In the genomic region with DNA sequence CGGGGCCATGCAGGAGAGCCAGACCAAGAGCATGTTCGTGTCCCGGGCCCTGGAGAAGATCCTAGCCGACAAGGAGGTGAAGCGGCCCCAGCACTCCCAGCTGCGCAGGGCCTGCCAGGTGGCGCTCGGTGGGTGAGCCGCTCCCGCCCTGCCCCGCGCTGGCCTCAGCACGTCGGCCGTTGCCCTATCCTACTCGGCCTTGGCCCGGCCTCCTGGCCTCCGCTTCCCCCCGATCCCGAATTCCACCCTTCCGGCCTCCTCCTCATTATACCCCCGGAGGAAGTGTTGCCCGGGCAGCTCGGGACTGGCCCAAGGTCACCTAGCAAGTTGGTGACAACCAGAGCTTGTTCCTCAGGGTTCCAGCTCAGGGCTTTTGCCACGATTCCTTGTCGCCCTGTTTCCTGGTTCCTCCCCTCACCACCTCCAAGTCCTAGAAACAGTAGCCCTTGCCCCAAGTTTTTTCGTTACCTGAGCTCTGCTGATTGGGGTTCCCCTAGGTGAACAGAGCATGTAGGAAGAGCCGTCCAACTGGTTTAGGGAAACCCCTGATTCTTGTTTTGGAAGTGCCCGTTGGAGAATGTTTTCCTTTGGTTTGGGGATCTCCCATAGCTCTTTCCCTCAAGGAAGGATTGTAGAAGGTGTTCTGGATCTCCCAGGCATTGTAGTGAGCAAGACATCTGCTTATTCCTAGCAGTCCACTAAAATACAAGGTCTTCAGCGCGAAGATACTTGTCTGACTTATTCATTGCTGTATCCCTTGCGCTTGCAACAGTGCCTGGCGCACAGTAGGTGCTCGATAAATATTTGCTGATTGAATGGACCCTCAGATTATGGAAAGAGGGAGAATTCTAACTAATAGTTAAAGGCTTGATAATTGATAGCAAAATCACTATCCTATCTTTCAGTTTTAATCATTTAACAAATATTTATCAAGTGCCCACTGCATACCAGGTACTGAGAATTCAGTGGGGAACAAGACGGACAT, we compare ENCODE assay signal across 8 cellular contexts. TPM values are rescaled to one million over a fixed set of nuclear protein-coding genes. Genes with fewer than 3 reads are reported as not detected.
DNase-seq lines count a peak whose midpoint lies in the region; ATAC-seq, FAIRE-seq and TF ChIP-seq lines count a peak whose summit lies in the region.

No MANE protein-coding gene starts in this region.

- H3K27ac ChIP-seq in 22Rv1 (peak overlapping the region; percentile 75), mammary epithelial cell (ENCODE audit: insufficient read depth, low read depth, low read length) (peak overlapping the region; percentile 88), kidney (ENCODE audit: low read depth in 2 of 2, low read length in 2 of 2) (peak overlapping the region; percentile 92 to 93)

- peak overlapping the region; percentile 65 for H3K4me2 ChIP-seq in mammary epithelial cell (ENCODE audit: insufficient read depth, low read depth, low read length)

- ATAC-seq in GM18502 (IDR thresholded peaks at IDR 0.05; ENCODE audit: poor library complexity, unreplicated experiment) = peak; percentile 45
- peak; percentile 32 for ATAC-seq in HG02981 (IDR thresholded peaks at IDR 0.05; ENCODE audit: unreplicated experiment)
- ATAC-seq in stimulated activated naive CD8-positive, alpha-beta T cell treated with anti-CD3 and anti-CD28 coated beads, Interleukin-15, Interleukin-2, amounts not matched to agents 100 U/mL and 50 U/mL, for 24 hours = peak; percentile 58

- H3K9ac ChIP-seq in mammary epithelial cell (ENCODE audit: insufficient read depth, low read length) = peak overlapping the region; percentile 90
- H3K9ac ChIP-seq in kidney (ENCODE audit: low read length in 2 of 2) = peak overlapping the region; percentile 45 to 88

- 13% methylated on average over 32 of the region's 35 CpGs for WGBS in mammary epithelial cell (ENCODE audit: low coverage, missing lambda C conversion rate)

- in situ Hi-C loops in mammary epithelial cell (cut with MboI; ENCODE audit: low sequenced_read_pairs in 2 of 2) = no loop called here

- DNase-seq in NCI-H510A (lab: John Stamatoyannopoulos, UW) (peak; percentile 15), mammary epithelial cell (peak; percentile 83), kidney (peak; percentile 84), NCI-H1048 (lab: John Stamatoyannopoulos, UW) (no peak)
- no peak for DNase-seq in stimulated activated naive CD8-positive, alpha-beta T cell treated with anti-CD3 and anti-CD28 coated beads, Interleukin-15, Interleukin-2, amounts not matched to agents 100 U/mL and 50 U/mL, for 24 hours

- no peak for FAIRE-seq in kidney (lab: Jason Lieb, UNC)

- peaks cover 57% of the 10 kb centered on the region for H3K79me2 ChIP-seq in mammary epithelial cell (ENCODE audit: insufficient read depth, low read length)

- H3K9me3 ChIP-seq in mammary epithelial cell (replicated peaks; ENCODE audit: insufficient read depth, low read length) (no peaks in the 10 kb centered on the region), kidney (ENCODE audit: control insufficient read depth in 1 of 2, low read length in 2 of 2) (no peaks in the 10 kb centered on the region)

- H3K27me3 ChIP-seq in mammary epithelial cell (ENCODE audit: insufficient read depth, low read length) = no peaks in the 10 kb centered on the region

- H3K36me3 ChIP-seq in mammary epithelial cell (ENCODE audit: insufficient read depth, low read length) (no peaks in the 10 kb centered on the region), kidney (ENCODE audit: control insufficient read depth in 1 of 2, insufficient read depth in 2 of 2, low read length in 2 of 2) (no peaks in the 10 kb centered on the region)

- H3K4me1 ChIP-seq in mammary epithelial cell (ENCODE audit: insufficient read depth, low read length) (peaks cover 15% of the 10 kb centered on the region), kidney (ENCODE audit: control insufficient read depth in 1 of 2, insufficient read depth in 1 of 2, low read depth in 1 of 2, low read length in 2 of 2) (peaks cover 5 to 8% of the 10 kb centered on the region in 2 donors)

- CTCF ChIA-PET in mammary epithelial cell (lab: Charles Lee; ENCODE audit: low non-redundant PET) = interaction anchor here (0.6 kb wide), 1 partner anchor 1197 kb away, joined by 4 read pairs; no protein-coding TSS in a partner anchor

- TF ChIP-seq CTCF in 22Rv1 (IDR thresholded peaks at IDR 0.05) (no peak), mammary epithelial cell (conservative IDR thresholded peaks at IDR 0.05 in 1 of 2, IDR thresholded peaks at IDR 0.05 in 1 of 2; ENCODE audit: extremely low read depth in 1 of 2, insufficient read depth in 1 of 2, low read depth in 1 of 2, low read length in 2 of 2) (peak in 1 of 2 donors; percentile 7), kidney (IDR thresholded peaks at IDR 0.05; ENCODE audit: borderline replicate concordance, extremely low read depth, insufficient read depth) (no peak)

- H4K20me1 ChIP-seq in mammary epithelial cell (ENCODE audit: insufficient read depth, low read length) = no peaks in the 10 kb centered on the region

- H3K4me3 ChIP-seq in mammary epithelial cell (replicated peaks in 1 of 3; ENCODE audit: insufficient read depth in 1 of 3, low read depth in 2 of 3, low read length in 3 of 3) (peak overlapping the region; percentile 48 to 79 (median 67)), kidney (ENCODE audit: low read length in 2 of 2) (peak overlapping the region; percentile 69 to 98)

- H2AFZ ChIP-seq in mammary epithelial cell (ENCODE audit: low read depth, low read length) = peak overlapping the region; percentile 94

- intact Hi-C loops in mammary epithelial cell (cut with micrococcal nuclease) (loop anchor here (10.0 kb wide), 1 partner anchor 1257 kb away; no protein-coding TSS in a partner anchor), kidney (cut with DNase I) (no loop called here)

- TSS peak; percentile 51 for BruUV-seq in mammary epithelial cell (replicated peaks; lab: Mats Ljungman, UMichigan)

- dilution Hi-C loops in mammary epithelial cell (cut with HindIII; ENCODE audit: low sequenced_read_pairs) = no loop called here

RNA-seq across cellular contexts. Expression of gene ARFGEF2, which starts 0.7 kb away (rescaled TPM):
- total RNA-seq in mammary epithelial cell (10 to 100 TPM; 27.7 to 36.0 TPM), kidney (36.9 TPM)
- polyA plus RNA-seq in mammary epithelial cell (10.4 TPM), kidney (ENCODE audit: insufficient read depth, low read depth, low replicate concordance) (7.4 TPM)
- polyA minus RNA-seq in mammary epithelial cell = 48.7 TPM

Comparison
In these comparisons a context has a peak if more than half of its experiments do, and no peak if none do; other contexts are left out.
1. DNase-seq: peak in NCI-H510A (single experiment), mammary epithelial cell (single experiment) and kidney (single experiment); none in stimulated activated naive CD8-positive, alpha-beta T cell treated with anti-CD3 and anti-CD28 coated beads, Interleukin-15, Interleukin-2, amounts not matched to agents 100 U/mL and 50 U/mL, for 24 hours (single experiment) and NCI-H1048 (single experiment).
2. Peak in every context shown above with its lines, with median percentiles within 50 percentile points of each other: H3K27ac ChIP-seq and ATAC-seq.